In the genomic region with DNA sequence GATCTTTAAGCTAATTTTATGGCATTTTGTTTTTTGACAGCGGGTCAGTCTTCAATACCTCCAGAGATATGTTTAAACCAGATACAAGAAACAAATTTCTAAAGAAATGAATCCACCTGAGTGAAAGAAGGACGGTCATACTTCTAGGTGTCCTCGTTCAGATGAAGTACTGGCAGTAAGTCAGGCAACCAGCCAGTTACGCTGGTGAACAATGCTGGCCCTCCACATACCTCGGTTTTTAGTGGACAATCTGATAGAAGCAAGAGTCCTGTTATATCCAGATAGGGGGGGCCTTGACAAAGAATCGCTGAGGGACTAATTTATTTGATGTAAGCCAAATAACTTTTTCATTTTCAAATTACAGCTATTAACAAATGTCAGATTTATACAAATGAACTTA, we compare ENCODE assay signal across 17 cellular contexts.
DNase-seq lines count a peak whose midpoint lies in the region; ATAC-seq, FAIRE-seq and TF ChIP-seq lines count a peak whose summit lies in the region.
"Had no signal": no experiment of that assay in that cellular context is flagged by ENCODE, and none has a peak within 500 bp of the region (broad histone marks: within the 10 kb centered on the region; RNA-seq: fewer than 3 reads in every experiment).

No MANE protein-coding gene starts in this region.

- BruUV-seq in K562 (replicated peaks; lab: Mats Ljungman, UMichigan): no TSS peak

- H3K36me3 Mint-ChIP-seq in CD4-positive, alpha-beta T cell (ENCODE audit: low read depth): peaks cover 78% of the 10 kb centered on the region
- H3K36me3 Mint-ChIP-seq in CD8-positive, alpha-beta memory T cell: peaks cover 5 to 65% (median 16%) of the 10 kb centered on the region in 3 donors
- H3K36me3 Mint-ChIP-seq in nephron progenitor cell (ENCODE audit: low read depth): no peaks in the 10 kb centered on the region
- H3K36me3 Mint-ChIP-seq: IgD-negative memory B cell had no signal

- no peak overlapping the region for H3K4me2 ChIP-seq in K562 (ENCODE audit: insufficient read depth, low read length)

- no peak for TF ChIP-seq POLR2A in K562 (conservative IDR thresholded peaks at IDR 0.05)

- peak overlapping the region; percentile 40 for H3K27ac Mint-ChIP-seq in CD4-positive, alpha-beta T cell
- H3K27ac Mint-ChIP-seq in CD8-positive, alpha-beta memory T cell: peak overlapping the region in 5 of 8 donors; percentile 35 to 68 (median 43)
- H3K27ac Mint-ChIP-seq in nephron progenitor cell: peak overlapping the region; percentile 50
- H3K27ac Mint-ChIP-seq: IgD-negative memory B cell had no signal

- H2AFZ ChIP-seq in K562 (ENCODE audit: low read depth, low read length): no peak overlapping the region

- H3K9me1 ChIP-seq in K562 (ENCODE audit: control insufficient read depth, insufficient read depth, low read length): no peaks in the 10 kb centered on the region

- FAIRE-seq in K562 (lab: Jason Lieb, UNC): no peak

- POLR2A ChIA-PET in CD4-positive, alpha-beta T cell (lab: Charles Lee): interaction anchor here (1.1 kb wide), 1 partner anchor 13 kb away, joined by 3 read pairs; no protein-coding TSS in a partner anchor
- POLR2A ChIA-PET in CD8-positive, alpha-beta memory T cell (lab: Charles Lee): no interaction called here
- POLR2A ChIA-PET in K562 (lab: Yijun Ruan, JAX): interaction anchor here (1.2 kb wide), 1 partner anchor 10 kb away, joined by 5 read pairs; no protein-coding TSS in a partner anchor

- no peak for TF ChIP-seq CTCF in CD4-positive, alpha-beta T cell (IDR thresholded peaks at IDR 0.05)
- TF ChIP-seq CTCF in K562 (IDR thresholded peaks at IDR 0.05 in 2 of 3, conservative IDR thresholded peaks at IDR 0.05 in 1 of 3; ENCODE audit: insufficient read depth in 2 of 3, low read depth in 1 of 3, low read length in 3 of 3) (no peak), nephron progenitor cell (IDR thresholded peaks at IDR 0.05) (no peak)

- no peaks in the 10 kb centered on the region for H3K27me3 ChIP-seq in CD4-positive, alpha-beta T cell (ENCODE audit: control insufficient read depth, insufficient read depth, low read length)
- no peaks in the 10 kb centered on the region for H3K27me3 ChIP-seq in CD8-positive, alpha-beta memory T cell (ENCODE audit: insufficient read depth, low read length, poor library complexity, severe bottlenecking)
- H3K27me3 ChIP-seq in K562 (ENCODE audit: control insufficient read depth in 2 of 2, insufficient read depth in 2 of 2, low read length in 2 of 2): no peaks in the 10 kb centered on the region
- H3K27me3 ChIP-seq: body of pancreas, SJCRH30 had no signal

- H3K4me3 Mint-ChIP-seq in CD4-positive, alpha-beta T cell: peak overlapping the region; percentile 38
- no peak overlapping the region for H3K4me3 Mint-ChIP-seq in CD8-positive, alpha-beta memory T cell
- H3K4me3 Mint-ChIP-seq in nephron progenitor cell: no peak overlapping the region

- no peak overlapping the region for H3K9ac ChIP-seq in K562 (ENCODE audit: insufficient read depth in 1 of 2, low read depth in 2 of 2, low read length in 2 of 2)

- H3K27me3 Mint-ChIP-seq in CD4-positive, alpha-beta T cell: no peaks in the 10 kb centered on the region
- no peaks in the 10 kb centered on the region for H3K27me3 Mint-ChIP-seq in CD8-positive, alpha-beta memory T cell
- H3K27me3 Mint-ChIP-seq in nephron progenitor cell (ENCODE audit: low read depth, poor library complexity): no peaks in the 10 kb centered on the region
- H3K27me3 Mint-ChIP-seq: IgD-negative memory B cell had no signal

- WGBS in K562 (ENCODE audit: insufficient coverage, low coverage, missing lambda C conversion rate): 26% methylated on average over 6 of the region's 6 CpGs

- TF ChIP-seq RAD21 in K562 (CRISPR knock-in tag; conservative IDR thresholded peaks at IDR 0.05 in 1 of 2, IDR thresholded peaks at IDR 0.05 in 1 of 2): no peak

- H3K79me2 ChIP-seq in K562 (ENCODE audit: control insufficient read depth, insufficient read depth, low read length): no peaks in the 10 kb centered on the region

- peaks cover 5% of the 10 kb centered on the region for H3K9me3 Mint-ChIP-seq in CD4-positive, alpha-beta T cell
- H3K9me3 Mint-ChIP-seq in CD8-positive, alpha-beta memory T cell: peaks cover 0 to 3% (median 0%) of the 10 kb centered on the region in 5 donors
- H3K9me3 Mint-ChIP-seq in nephron progenitor cell: peaks cover 6% of the 10 kb centered on the region
- H3K9me3 Mint-ChIP-seq: IgD-negative memory B cell had no signal

- H3K36me3 ChIP-seq in CD8-positive, alpha-beta memory T cell (ENCODE audit: insufficient read depth, low read length): no peaks in the 10 kb centered on the region
- H3K36me3 ChIP-seq in K562 (ENCODE audit: control insufficient read depth, insufficient read depth, low read length): no peaks in the 10 kb centered on the region
- H3K36me3 ChIP-seq: SJCRH30 had no signal

- in situ Hi-C loops in K562 (cut with MboI): no loop called here

- peaks cover 92% of the 10 kb centered on the region for H3K4me1 Mint-ChIP-seq in CD4-positive, alpha-beta T cell (ENCODE audit: low read depth)
- H3K4me1 Mint-ChIP-seq in CD8-positive, alpha-beta memory T cell: peaks cover 69 to 92% (median 91%) of the 10 kb centered on the region in 3 donors
- H3K4me1 Mint-ChIP-seq in nephron progenitor cell: peaks cover 48% of the 10 kb centered on the region

- intact Hi-C loops in CD4-positive, alpha-beta T cell (cut with DNase I, micrococcal nuclease): no loop called here
- intact Hi-C loops in K562 (cut with micrococcal nuclease): no loop called here

- CTCF ChIA-PET in CD4-positive, alpha-beta T cell (lab: Charles Lee): interaction anchor here (1.9 kb wide), 1 partner anchor 18 kb away, joined by 6 read pairs; no protein-coding TSS in a partner anchor
- CTCF ChIA-PET in CD8-positive, alpha-beta memory T cell (lab: Charles Lee): interaction anchor here (1.2 kb wide), 1 partner anchor 103 kb away, joined by 3 read pairs; no protein-coding TSS in a partner anchor
- CTCF ChIA-PET in K562 (lab: Yijun Ruan, JAX; ENCODE audit: low intra/inter-chr PET ratio): no interaction called here

- no peaks in the 10 kb centered on the region for H3K9me3 ChIP-seq in CD4-positive, alpha-beta T cell (ENCODE audit: control insufficient read depth, low read length)
- H3K9me3 ChIP-seq in CD8-positive, alpha-beta memory T cell (ENCODE audit: low read length): no peaks in the 10 kb centered on the region
- no peaks in the 10 kb centered on the region for H3K9me3 ChIP-seq in K562 (replicated peaks; ENCODE audit: control insufficient read depth, insufficient read depth, low read depth, low read length)
- H3K9me3 ChIP-seq: SJCRH30 had no signal

- ATAC-seq in CD4-positive, alpha-beta T cell (ENCODE audit: poor library complexity): no peak
- ATAC-seq in K562: peak; percentile 35; the same call in 2 of the 3 replicates
- ATAC-seq in GM21528 (IDR thresholded peaks at IDR 0.05; ENCODE audit: low FRiP score, unreplicated experiment): no peak
- ATAC-seq: body of pancreas had no signal

- H3K4me1 ChIP-seq in CD8-positive, alpha-beta memory T cell (ENCODE audit: insufficient read depth, low read length): peaks cover 58% of the 10 kb centered on the region
- peaks cover 0 to 7% of the 10 kb centered on the region in 2 experiments; a peak in 3 of 5 replicates for H3K4me1 ChIP-seq in K562 (replicated peaks in 1 of 2; ENCODE audit: control insufficient read depth in 2 of 2, insufficient read depth in 2 of 2, low read length in 2 of 2)

- H3K4me3 ChIP-seq in CD8-positive, alpha-beta memory T cell (ENCODE audit: low read length): no peak overlapping the region
- H3K4me3 ChIP-seq in K562: no peak overlapping the region
- H3K4me3 ChIP-seq: body of pancreas, coronary artery, SJCRH30 had no signal

- TF ChIP-seq EP300 in K562 (IDR thresholded peaks at IDR 0.05; ENCODE audit: low read length): no peak

- no peak overlapping the region for H3K27ac ChIP-seq in CD4-positive, alpha-beta T cell (ENCODE audit: low read depth, low read length)
- no peak overlapping the region for H3K27ac ChIP-seq in CD8-positive, alpha-beta memory T cell (ENCODE audit: low read depth, low read length)
- no peak overlapping the region for H3K27ac ChIP-seq in K562 (ENCODE audit: extremely low read depth, low read depth, low read length)
- H3K27ac ChIP-seq: body of pancreas, SJCRH30 had no signal

- no peaks in the 10 kb centered on the region for H4K20me1 ChIP-seq in K562 (replicated peaks; ENCODE audit: control insufficient read depth, insufficient read depth, low read length)

- DNase-seq in CD4-positive, alpha-beta T cell: no peak
- no peak for DNase-seq in CD8-positive, alpha-beta memory T cell
- DNase-seq in K562 (ENCODE audit: extremely low read depth in 1 of 4, low spot score in 3 of 4) (no peak), nephron progenitor cell (no peak), NCI-H226 (no peak), nucleus accumbens (lab: John Stamatoyannopoulos, UW) (no peak)
- DNase-seq: activated CD4-positive, CD25-positive, alpha-beta regulatory T cell; AML-193; body of pancreas; Caco-2; NCI-H774; OCI-M1; SJCRH30; trophoblast cell had no signal

TF ChIP-seq in K562, 482 proteins besides CTCF, POLR2A, EP300 and RAD21 (continues in another document):
- TF ChIP-seq RB1 (IDR thresholded peaks at IDR 0.05; ENCODE audit: low read depth): no peak
- no peak for TF ChIP-seq ZBTB17 (CRISPR knock-in tag; IDR thresholded peaks at IDR 0.05)
- TF ChIP-seq HDAC1 (IDR thresholded peaks at IDR 0.05): no peak
- TF ChIP-seq, protein P1, sequence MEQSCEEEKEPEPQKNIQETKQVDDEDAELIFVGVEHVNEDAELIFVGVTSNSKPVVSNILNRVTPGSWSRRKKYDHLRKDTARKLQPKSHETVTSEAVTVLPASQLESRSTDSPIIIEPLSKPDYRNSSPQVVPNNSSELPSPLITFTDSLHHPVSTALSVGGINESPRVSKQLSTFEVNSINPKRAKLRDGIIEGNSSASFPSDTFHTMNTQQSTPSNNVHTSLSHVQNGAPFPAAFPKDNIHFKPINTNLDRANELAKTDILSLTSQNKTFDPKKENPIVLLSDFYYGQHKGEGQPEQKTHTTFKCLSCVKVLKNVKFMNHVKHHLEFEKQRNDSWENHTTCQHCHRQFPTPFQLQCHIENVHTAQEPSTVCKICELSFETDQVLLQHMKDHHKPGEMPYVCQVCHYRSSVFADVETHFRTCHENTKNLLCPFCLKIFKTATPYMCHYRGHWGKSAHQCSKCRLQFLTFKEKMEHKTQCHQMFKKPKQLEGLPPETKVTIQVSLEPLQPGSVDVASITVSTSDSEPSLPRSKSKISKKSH (CRISPR knock-in tag; IDR thresholded peaks at IDR 0.05): no peak
- TF ChIP-seq MTA2 (IDR thresholded peaks at IDR 0.05; ENCODE audit: low read depth): no peak
- TF ChIP-seq MCM3 (IDR thresholded peaks at IDR 0.05): no peak
- no peak for TF ChIP-seq ZBED1 (IDR thresholded peaks at IDR 0.05)
- TF ChIP-seq, protein P2, sequence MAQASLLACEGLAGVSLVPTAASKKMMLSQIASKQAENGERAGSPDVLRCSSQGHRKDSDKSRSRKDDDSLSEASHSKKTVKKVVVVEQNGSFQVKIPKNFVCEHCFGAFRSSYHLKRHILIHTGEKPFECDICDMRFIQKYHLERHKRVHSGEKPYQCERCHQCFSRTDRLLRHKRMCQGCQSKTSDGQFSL (CRISPR knock-in tag; IDR thresholded peaks at IDR 0.05): no peak
- TF ChIP-seq, protein P2 (tag; IDR thresholded peaks at IDR 0.05): no peak
